Comparison of ENCODE assay signal across 20 cellular contexts in genomic region chr5:130237721-130238120, GRCh38.
"Had no signal": no experiment of that assay in that cellular context is flagged by ENCODE, and none has a peak within 500 bp of the region (broad histone marks: within the 10 kb centered on the region; RNA-seq: fewer than 3 reads in every experiment).

No MANE protein-coding gene starts in this region.

- H3K36me3 ChIP-seq: esophagus squamous epithelium, gastroesophageal sphincter, heart left ventricle, neutrophil, ovary, prostate gland, thyroid gland had no signal

- H3K4me3 ChIP-seq: esophagus squamous epithelium, gastroesophageal sphincter, heart left ventricle, ovary, prostate gland, thyroid gland had no signal

- H3K9me3 ChIP-seq: esophagus squamous epithelium, gastroesophageal sphincter, heart left ventricle, neutrophil, ovary, prostate gland, thyroid gland had no signal

- DNase-seq: activated CD4-positive, alpha-beta T cell treated with anti-CD3 and anti-CD28 coated beads for 4 hours; activated CD4-positive, alpha-beta T cell treated with anti-CD3 and anti-CD28 coated beads, Interleukin-2, amount 50 U/mL, for 48 hours; activated CD4-positive, CD25-positive, alpha-beta regulatory T cell; activated CD8-positive, alpha-beta memory T cell treated with anti-CD3 and anti-CD28 coated beads, Interleukin-2, amount 50 U/mL, for 48 hours; activated naive CD4-positive, alpha-beta T cell; activated T-cell treated with anti-CD3 and anti-CD28 coated beads, Interleukin-2, amount 50 U/mL, for 4 hours; esophagus squamous epithelium; heart left ventricle; islet precursor cell; left cardiac atrium; mesenchymal stem cell; ovary; right cardiac atrium; stimulated activated CD4-positive, alpha-beta T cell treated with anti-CD3 and anti-CD28 coated beads, Interleukin-1b, Interleukin-23, amount 100 ng/mL, for 48 hours; substantia nigra; T-helper 9 cell; thyroid gland had no signal

- H3K27ac ChIP-seq: esophagus squamous epithelium, gastroesophageal sphincter, heart left ventricle, neutrophil, ovary, prostate gland, thyroid gland had no signal

- H3K4me1 ChIP-seq: esophagus squamous epithelium, gastroesophageal sphincter, prostate gland, thyroid gland had no signal

- H3K27me3 ChIP-seq: esophagus squamous epithelium, gastroesophageal sphincter, heart left ventricle, neutrophil, thyroid gland had no signal
